ENCODE assay signal across 8 cellular contexts in the genomic region with DNA sequence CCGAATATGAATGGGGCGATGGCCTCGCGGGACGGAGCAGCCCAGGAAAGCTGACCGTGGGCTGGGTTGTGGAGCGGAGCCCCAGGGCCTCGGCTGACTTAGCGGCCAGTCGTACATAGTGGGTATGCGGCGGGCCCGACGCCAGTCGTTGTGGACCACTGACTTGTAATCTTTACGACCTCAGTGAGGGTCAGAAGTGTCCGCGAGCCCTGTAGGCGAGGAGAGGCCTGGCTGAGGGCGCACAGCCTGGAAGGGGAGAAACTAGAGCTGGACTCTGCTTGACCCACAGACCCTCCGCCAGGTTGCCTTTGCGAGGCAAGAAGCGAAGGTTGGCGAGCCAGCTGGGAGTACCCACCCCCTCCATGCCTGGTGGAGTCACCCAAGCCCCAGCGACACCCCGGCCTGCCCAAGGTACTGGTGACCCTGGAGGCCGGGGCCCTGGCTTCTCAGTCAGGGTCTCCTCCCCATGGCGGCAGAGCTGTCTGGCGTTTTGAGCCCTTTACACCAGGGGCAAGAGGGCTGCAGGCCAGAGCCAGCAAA. TPM values are rescaled to one million over a fixed set of nuclear protein-coding genes. Genes with fewer than 3 reads are reported as not detected.
DNase-seq lines count a peak whose midpoint lies in the region; ATAC-seq and TF ChIP-seq lines count a peak whose summit lies in the region.

No MANE protein-coding gene starts in this region.

- H3K4me3 ChIP-seq in adipocyte (ENCODE audit: low read length) (peak overlapping the region; percentile 97), kidney epithelial cell (ENCODE audit: low read depth, low read length) (peak overlapping the region; percentile 85), testis (peak overlapping the region; percentile 73 to 87)

- WGBS in testis, 2 donors, result 4 to 13% methylated on average over 7 to 29 of the region's 29 CpGs

- peak overlapping the region; percentile 97 for H3K27ac Mint-ChIP-seq in activated naive CD4-positive, alpha-beta T cell treated with anti-CD3 and anti-CD28 coated beads for 36 hours

- H3K36me3 Mint-ChIP-seq in activated naive CD4-positive, alpha-beta T cell treated with anti-CD3 and anti-CD28 coated beads for 36 hours (ENCODE audit: low read depth), result no peaks in the 10 kb centered on the region

- no peak for TF ChIP-seq POLR2A in testis (IDR thresholded peaks at IDR 0.05)

- no peaks in the 10 kb centered on the region for H3K9me3 Mint-ChIP-seq in activated naive CD4-positive, alpha-beta T cell treated with anti-CD3 and anti-CD28 coated beads for 36 hours

- no peak for DNase-seq in activated naive CD4-positive, alpha-beta T cell treated with anti-CD3 and anti-CD28 coated beads for 36 hours
- DNase-seq in activated naive CD4-positive, alpha-beta T cell treated with Interleukin-2 at 50 U/mL for 16 hours, result no peak
- DNase-seq in adipocyte (ENCODE audit: low read depth) (no peak), kidney epithelial cell (ENCODE audit: low read depth) (no peak), testis (no peak), dedifferentiated amniotic fluid mesenchymal stem cell (ENCODE audit: extremely low spot score) (no peak)

- H3K27me3 ChIP-seq in adipocyte (replicated peaks; ENCODE audit: control insufficient read depth, insufficient read depth, low read length) (no peaks in the 10 kb centered on the region), kidney epithelial cell (ENCODE audit: control insufficient read depth, insufficient read depth, low read length) (no peaks in the 10 kb centered on the region), testis (no peaks in the 10 kb centered on the region)

- H3K4me1 Mint-ChIP-seq in activated naive CD4-positive, alpha-beta T cell treated with anti-CD3 and anti-CD28 coated beads for 36 hours (ENCODE audit: low read depth), result peaks cover 18% of the 10 kb centered on the region

- H3K27me3 Mint-ChIP-seq in activated naive CD4-positive, alpha-beta T cell treated with anti-CD3 and anti-CD28 coated beads for 36 hours (ENCODE audit: low read depth), result peaks cover 17% of the 10 kb centered on the region

- intact Hi-C loops in activated naive CD4-positive, alpha-beta T cell treated with anti-CD3 and anti-CD28 coated beads for 36 hours (cut with micrococcal nuclease), result loop anchor here (1.0 to 2.0 kb wide), 10 partner anchors 16 to 368 kb away; a partner anchor contains a TSS
- intact Hi-C loops in testis (cut with DNase I; ENCODE audit: low total_unique reads), result no loop called here

- ATAC-seq in GM18517 (IDR thresholded peaks at IDR 0.05; ENCODE audit: unreplicated experiment) (no peak), GM19467 (IDR thresholded peaks at IDR 0.05; ENCODE audit: unreplicated experiment) (no peak)

- H3K36me3 ChIP-seq in adipocyte (ENCODE audit: control insufficient read depth, insufficient read depth, low read length, severe bottlenecking) (no peaks in the 10 kb centered on the region), kidney epithelial cell (ENCODE audit: control insufficient read depth, insufficient read depth, low read length) (no peaks in the 10 kb centered on the region), testis (ENCODE audit: low read depth, missing control alignments) (no peaks in the 10 kb centered on the region)

- CTCF ChIA-PET in activated naive CD4-positive, alpha-beta T cell treated with anti-CD3 and anti-CD28 coated beads for 36 hours (lab: Charles Lee), result interaction anchor here (1.4 to 1.9 kb wide), 3 partner anchors 13 to 129 kb away, joined by 3 to 5 read pairs (median 4); a partner anchor contains a TSS

- H3K4me1 ChIP-seq in adipocyte (ENCODE audit: control insufficient read depth, insufficient read depth, low read length), result peaks cover 18% of the 10 kb centered on the region
- H3K4me1 ChIP-seq in testis, result peaks cover 14% of the 10 kb centered on the region

- H3K9me3 ChIP-seq in adipocyte (ENCODE audit: control insufficient read depth, low read length) (no peaks in the 10 kb centered on the region), testis (no peaks in the 10 kb centered on the region)

- H3K9ac ChIP-seq in adipocyte (ENCODE audit: low read length), result peak overlapping the region; percentile 99

- TF ChIP-seq CTCF in kidney epithelial cell (IDR thresholded peaks at IDR 0.05; ENCODE audit: insufficient read depth, low read length, poor library complexity, severe bottlenecking) (no peak), testis (IDR thresholded peaks at IDR 0.05) (no peak)

- peak overlapping the region; percentile 98 for H3K4me3 Mint-ChIP-seq in activated naive CD4-positive, alpha-beta T cell treated with anti-CD3 and anti-CD28 coated beads for 36 hours

- H3K27ac ChIP-seq in testis, result peak overlapping the region; percentile 98 to 99

RNA-seq across cellular contexts. Expression of a gene that starts 15.6 kb away (rescaled TPM):
- total RNA-seq in activated naive CD4-positive, alpha-beta T cell treated with anti-CD3 and anti-CD28 coated beads for 36 hours, result 100 to 1,000 TPM; 207 to 208 TPM
- total RNA-seq in kidney epithelial cell (783 and 852 TPM in 2 replicates), testis (100 to 1,000 TPM; 538 to 691 TPM)
- polyA plus RNA-seq in testis (ENCODE audit: insufficient read depth, low read depth, low replicate concordance), result 313 TPM
